ENCODE assay signal across 8 cellular contexts in genomic region chr21:45386728-45387371, GRCh38. TPM values are rescaled to one million over a fixed set of nuclear protein-coding genes. Genes with fewer than 3 reads are reported as not detected.
A peak's percentile ranks its signal among the peaks of the same experiment; 100 is the strongest.
DNase-seq lines count a peak whose midpoint lies in the region; ATAC-seq and TF ChIP-seq lines count a peak whose summit lies in the region.

No MANE protein-coding gene starts in this region.

- ATAC-seq in HG03139 (IDR thresholded peaks at IDR 0.05; ENCODE audit: unreplicated experiment) (no peak), HG02571 (IDR thresholded peaks at IDR 0.05; ENCODE audit: unreplicated experiment) (no peak)
- ATAC-seq in stimulated activated naive CD8-positive, alpha-beta T cell treated with anti-CD3 and anti-CD28 coated beads, Interleukin-15, amount 100 ng/mL, for 72 hours, result no peak

- H3K36me3 ChIP-seq in BLaER1, result no peaks in the 10 kb centered on the region
- no peaks in the 10 kb centered on the region for H3K36me3 ChIP-seq in H7 (replicated peaks; ENCODE audit: control insufficient read depth, insufficient read depth, low read length)

- no peak overlapping the region for H3K9ac ChIP-seq in BLaER1

- H3K27me3 Mint-ChIP-seq in osteocyte (ENCODE audit: unreplicated experiment), result no peaks in the 10 kb centered on the region
- peaks cover 36% of the 10 kb centered on the region for H3K27me3 Mint-ChIP-seq in stimulated activated naive CD8-positive, alpha-beta T cell treated with anti-CD3 and anti-CD28 coated beads, Interleukin-15, amount 100 ng/mL, for 72 hours

- H3K4me3 ChIP-seq in BLaER1 (no peak overlapping the region), H7 (ENCODE audit: insufficient read depth, low read depth, low read length) (no peak overlapping the region)

- no peak overlapping the region for H3K4me3 Mint-ChIP-seq in osteocyte (ENCODE audit: unreplicated experiment)
- H3K4me3 Mint-ChIP-seq in stimulated activated naive CD8-positive, alpha-beta T cell treated with anti-CD3 and anti-CD28 coated beads, Interleukin-15, amount 100 ng/mL, for 72 hours, result no peak overlapping the region

- H3K36me3 Mint-ChIP-seq in osteocyte (ENCODE audit: unreplicated experiment), result no peaks in the 10 kb centered on the region

- H3K4me1 ChIP-seq in BLaER1, result peaks cover 38% of the 10 kb centered on the region

- no peaks in the 10 kb centered on the region for H4K20me1 ChIP-seq in BLaER1

- no peak overlapping the region for H3K27ac ChIP-seq in BLaER1

- peak; percentile 53 for TF ChIP-seq CTCF in osteocyte (IDR thresholded peaks at IDR 0.05)

- H3K4me2 ChIP-seq in BLaER1, result peak overlapping the region; percentile 71

- DNase-seq in RPMI7951 (ENCODE audit: low read depth) (peak; percentile 98), fibroblast of peridontal ligament (ENCODE audit: extremely low read depth) (peak; percentile 93), osteocyte (ENCODE audit: extremely low spot score, unreplicated experiment) (no peak), H7 (no peak)
- DNase-seq in stimulated activated naive CD8-positive, alpha-beta T cell treated with anti-CD3 and anti-CD28 coated beads, Interleukin-15, amount 100 ng/mL, for 72 hours, result no peak

- peak overlapping the region; percentile 69 for H3K27ac Mint-ChIP-seq in osteocyte (ENCODE audit: unreplicated experiment)
- H3K27ac Mint-ChIP-seq in stimulated activated naive CD8-positive, alpha-beta T cell treated with anti-CD3 and anti-CD28 coated beads, Interleukin-15, amount 100 ng/mL, for 72 hours, result no peak overlapping the region

- no peaks in the 10 kb centered on the region for H3K9me3 Mint-ChIP-seq in osteocyte (ENCODE audit: unreplicated experiment)
- no peaks in the 10 kb centered on the region for H3K9me3 Mint-ChIP-seq in stimulated activated naive CD8-positive, alpha-beta T cell treated with anti-CD3 and anti-CD28 coated beads, Interleukin-15, amount 100 ng/mL, for 72 hours

- H3K4me1 Mint-ChIP-seq in osteocyte (ENCODE audit: unreplicated experiment), result peaks cover 18% of the 10 kb centered on the region
- no peaks in the 10 kb centered on the region for H3K4me1 Mint-ChIP-seq in stimulated activated naive CD8-positive, alpha-beta T cell treated with anti-CD3 and anti-CD28 coated beads, Interleukin-15, amount 100 ng/mL, for 72 hours

- peaks cover 20% of the 10 kb centered on the region for H3K27me3 ChIP-seq in BLaER1
- no peaks in the 10 kb centered on the region for H3K27me3 ChIP-seq in H7 (ENCODE audit: control insufficient read depth, insufficient read depth, low read length)

- no peaks in the 10 kb centered on the region for H3K9me3 ChIP-seq in BLaER1

RNA-seq across cellular contexts. Expression of gene COL18A1, which starts 18.1 kb away (rescaled TPM):
- 72.3 and 126 TPM in 2 replicates for total RNA-seq in RPMI7951 (2014; rRNA removed; shearing (Covaris generic))
- 515 and 555 TPM in 2 replicates for total RNA-seq in osteocyte
- total RNA-seq in H7 (2014; rRNA removed; shearing (Covaris generic)), result 327 and 328 TPM in 2 replicates

Comparison
In these comparisons a context has a peak if more than half of its experiments do, and no peak if none do; other contexts are left out.
1. DNase-seq: peak in RPMI7951 (single experiment) and fibroblast of peridontal ligament (single experiment); none in osteocyte (single experiment), H7 (single experiment) and stimulated activated naive CD8-positive, alpha-beta T cell treated with anti-CD3 and anti-CD28 coated beads, Interleukin-15, amount 100 ng/mL, for 72 hours (0 of 2).